1 cellular context compared by ENCODE assay signal in genomic region chr3:64161481-64161952, GRCh38.
TF ChIP-seq lines count a peak whose summit lies in the region.

No MANE protein-coding gene starts in this region.

TF ChIP-seq in GM12878, 131 proteins besides CTCF, POLR2A, EP300 and RAD21:
- TF ChIP-seq IKZF2 (IDR thresholded peaks at IDR 0.05), result no peak
- TF ChIP-seq HDGF (IDR thresholded peaks at IDR 0.05), result no peak
- TF ChIP-seq NBN (IDR thresholded peaks at IDR 0.05), result no peak
- TF ChIP-seq ASH2L (IDR thresholded peaks at IDR 0.05; ENCODE audit: borderline replicate concordance, low read depth), result no peak
- no peak for TF ChIP-seq IRF5 (IDR thresholded peaks at IDR 0.05; ENCODE audit: borderline replicate concordance)
- TF ChIP-seq PAX5 (IDR thresholded peaks at IDR 0.05; ENCODE audit: borderline replicate concordance, low read depth, low read length), result no peak
- TF ChIP-seq SKIL (IDR thresholded peaks at IDR 0.05; ENCODE audit: low read depth, poor library complexity, severe bottlenecking), result no peak
- no peak for TF ChIP-seq SPI1 (IDR thresholded peaks at IDR 0.05; ENCODE audit: borderline replicate concordance, insufficient read depth, low read depth, low read length)
- no peak for TF ChIP-seq JUND (IDR thresholded peaks at IDR 0.05; ENCODE audit: low read depth, low read length)
